26 cellular contexts compared by ENCODE assay signal in the genomic region with DNA sequence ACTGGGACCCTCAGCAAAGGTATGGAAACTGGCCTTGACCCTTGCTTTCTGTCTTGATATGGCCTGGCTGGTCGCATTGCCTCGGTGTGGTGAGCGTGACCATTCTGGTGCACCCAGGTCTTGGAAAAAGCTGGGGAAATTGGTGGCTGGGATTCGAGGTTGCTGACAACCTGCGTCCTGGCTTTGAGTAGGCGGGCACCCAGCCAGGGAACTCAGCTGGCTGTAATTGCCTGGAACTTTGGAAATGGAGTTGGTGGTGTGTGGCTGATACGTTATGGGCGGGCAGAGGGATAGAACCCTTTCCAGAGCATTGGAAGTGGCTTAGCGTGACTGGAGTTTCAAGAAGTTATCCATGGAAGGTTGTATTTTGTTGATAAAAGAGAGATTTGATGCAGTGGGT. TPM values are rescaled to one million over a fixed set of nuclear protein-coding genes. Genes with fewer than 3 reads are reported as not detected.
DNase-seq lines count a peak whose midpoint lies in the region; TF ChIP-seq lines count a peak whose summit lies in the region.
"Had no signal": no experiment of that assay in that cellular context is flagged by ENCODE, and none has a peak within 500 bp of the region (broad histone marks: within the 10 kb centered on the region; RNA-seq: fewer than 3 reads in every experiment).

No MANE protein-coding gene starts in this region.

- H3K27me3 Mint-ChIP-seq in HFFc6 (ENCODE audit: insufficient read depth) = peaks cover 15% of the 10 kb centered on the region

- TF ChIP-seq CTCF in HFFc6 (IDR thresholded peaks at IDR 0.05) = no peak

- no peaks in the 10 kb centered on the region for H3K36me3 Mint-ChIP-seq in HFFc6 (ENCODE audit: low read depth)
- H3K36me3 Mint-ChIP-seq: activated CD4-positive, alpha-beta memory T cell treated with anti-CD3 and anti-CD28 coated beads for 36 hours; naive B cell; stimulated activated memory B cell treated with anti-CD40 and anti-IgM and Interleukin-4, amounts not matched to agents 10 μg/mL and 1 μg/mL and 100 μg/mL, for 72 hours had no signal

- H3K27ac Mint-ChIP-seq in HFFc6 = no peak overlapping the region
- H3K27ac Mint-ChIP-seq: activated B cell treated with CpG ODN at 0.5 μM for 24 hours; activated CD4-positive, alpha-beta memory T cell treated with anti-CD3 and anti-CD28 coated beads for 36 hours; stimulated activated memory B cell treated with anti-CD40 and anti-IgM and Interleukin-4, amounts not matched to agents 10 μg/mL and 1 μg/mL and 100 μg/mL, for 72 hours had no signal

- DNase-seq in DMS79 treated with DMSO at 0.1 percent for 48 hours (lab: John Stamatoyannopoulos, UW) = peak; percentile 59
- no peak for DNase-seq in DMS79 (lab: John Stamatoyannopoulos, UW)
- DNase-seq in NCI-H1694 treated with DMSO at 0.1 percent for 48 hours (lab: John Stamatoyannopoulos, UW) = peak; percentile 20
- peak; percentile 61 for DNase-seq in left kidney (ENCODE audit: low read depth, low spot score)
- peak in 2 of 49 donors; percentile 12 to 14 for DNase-seq in substantia nigra (lab: John Stamatoyannopoulos, UW)
- no peak for DNase-seq in NCI-H524 treated with DMSO at 0.1 percent for 48 hours (lab: John Stamatoyannopoulos, UW)
- DNase-seq in HFFc6 = no peak
- no peak for DNase-seq in RKO (ENCODE audit: low spot score)
- DNase-seq: 8988T; activated B cell treated with CpG ODN at 0.5 μM for 24 hours; activated CD4-positive, alpha-beta memory T cell treated with anti-CD3 and anti-CD28 coated beads for 36 hours; activated naive CD4-positive, alpha-beta T cell; activated T-cell treated with anti-CD3 and anti-CD28 coated beads for 4 hours; amniotic stem cell; foreskin keratinocyte; hippocampal formation; naive B cell; NCI-H146; NCI-H226; transverse colon had no signal

- H3K27ac ChIP-seq in substantia nigra (ENCODE audit: low read depth, low read length, poor library complexity, severe bottlenecking) = peak overlapping the region; percentile 11
- H3K27ac ChIP-seq: foreskin keratinocyte, SK-N-MC had no signal

- no peak overlapping the region for H3K4me3 Mint-ChIP-seq in HFFc6
- H3K4me3 Mint-ChIP-seq: activated B cell treated with CpG ODN at 0.5 μM for 24 hours; activated CD4-positive, alpha-beta memory T cell treated with anti-CD3 and anti-CD28 coated beads for 36 hours; stimulated activated memory B cell treated with anti-CD40 and anti-IgM and Interleukin-4, amounts not matched to agents 10 μg/mL and 1 μg/mL and 100 μg/mL, for 72 hours had no signal

- no peaks in the 10 kb centered on the region; the same call in 1 of the 2 replicates for H3K9me3 Mint-ChIP-seq in HFFc6
- H3K9me3 Mint-ChIP-seq: activated B cell treated with CpG ODN at 0.5 μM for 24 hours; activated CD4-positive, alpha-beta memory T cell treated with anti-CD3 and anti-CD28 coated beads for 36 hours; naive B cell; stimulated activated memory B cell treated with anti-CD40 and anti-IgM and Interleukin-4, amounts not matched to agents 10 μg/mL and 1 μg/mL and 100 μg/mL, for 72 hours had no signal

- no peaks in the 10 kb centered on the region for H3K4me1 Mint-ChIP-seq in HFFc6 (ENCODE audit: low read depth)

RNA-seq across cellular contexts. Expression of gene KCNMB1, which starts 35.2 kb away (rescaled TPM):
- total RNA-seq in HFFc6 (2021; fragmentation: NEBNext Ultra II Directional; extraction: Animal tissue kit (Norgen Biotek cat#: 25700)) = not detected
- total RNA-seq: activated B cell treated with CpG ODN at 0.5 μM for 24 hours; activated CD4-positive, alpha-beta memory T cell treated with anti-CD3 and anti-CD28 coated beads for 36 hours; epithelial cell of proximal tubule; foreskin keratinocyte; HepG2 had no signal

RNA-seq across cellular contexts. Expression of gene LCP2, which starts 56.4 kb away (rescaled TPM):
- not detected for total RNA-seq in HFFc6 (2021; fragmentation: NEBNext Ultra II Directional; extraction: Animal tissue kit (Norgen Biotek cat#: 25700))
- total RNA-seq: cardiac muscle cell, epithelial cell of proximal tubule, foreskin keratinocyte, HepG2, osteocyte had no signal

Comparison
In these comparisons a context has a peak if more than half of its experiments do, and no peak if none do; other contexts are left out.
1. DNase-seq: peak in DMS79 treated with DMSO at 0.1 percent for 48 hours (single experiment), NCI-H1694 treated with DMSO at 0.1 percent for 48 hours (single experiment) and left kidney (single experiment); none in DMS79 (single experiment), NCI-H524 treated with DMSO at 0.1 percent for 48 hours (single experiment), HFFc6 (single experiment) and RKO (single experiment).